2 cellular contexts compared by ENCODE assay signal in genomic region chr2:172950565-172950964, GRCh38.
TF ChIP-seq lines count a peak whose summit lies in the region.

No MANE protein-coding gene starts in this region.

TF ChIP-seq in IMR-90, 13 proteins besides CTCF, POLR2A, EP300 and RAD21:
- TF ChIP-seq BHLHE40 (IDR thresholded peaks at IDR 0.05; ENCODE audit: low read depth, low read length) (no peak), CEBPB (IDR thresholded peaks at IDR 0.05; ENCODE audit: low read depth, low read length) (peak; percentile 83)

TF ChIP-seq in H1, 55 proteins besides CTCF, POLR2A, EP300 and RAD21:
- TF ChIP-seq TAF1 (IDR thresholded peaks at IDR 0.05; ENCODE audit: low read depth, low read length) (no peak), CEBPB (IDR thresholded peaks at IDR 0.05; ENCODE audit: low read depth, low read length) (peak; percentile 66; the same call in 1 of the 2 replicates)
